ENCODE assay signal across 24 cellular contexts in the genomic region with DNA sequence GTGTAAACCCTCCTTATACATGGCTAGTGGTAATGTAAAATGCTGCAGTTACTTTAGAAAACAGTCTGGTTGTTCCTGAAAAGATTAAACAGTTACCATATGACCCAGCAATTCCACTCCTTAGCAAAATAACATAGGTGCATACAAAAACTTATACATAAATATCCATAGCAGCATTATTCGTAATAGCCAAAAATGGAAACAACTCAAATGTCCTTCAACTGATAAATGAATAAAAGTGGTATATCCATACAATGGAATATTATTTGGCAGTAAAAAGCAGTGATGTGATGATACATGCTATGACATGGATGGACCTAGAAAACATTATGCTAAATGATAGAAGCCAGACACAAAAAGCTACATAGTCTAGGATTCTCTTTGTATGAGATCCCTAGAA.
"Had no signal": no experiment of that assay in that cellular context is flagged by ENCODE, and none has a peak within 500 bp of the region (broad histone marks: within the 10 kb centered on the region; RNA-seq: fewer than 3 reads in every experiment).

No MANE protein-coding gene starts in this region.

- H3K27ac Mint-ChIP-seq: memory B cell; stimulated activated naive B cell treated with anti-CD40 and anti-IgM and Interleukin-4, amounts not matched to agents 10 μg/mL and 1 μg/mL and 100 μg/mL, for 72 hours; stimulated activated naive CD8-positive, alpha-beta T cell treated with anti-CD3 and anti-CD28 coated beads, Interleukin-15, Interleukin-2, amounts not matched to agents 100 ng/mL and 50 ng/mL, for 24 hours had no signal

- H3K4me2 ChIP-seq: hepatocyte had no signal

- H3K27me3 ChIP-seq: esophagus muscularis mucosa, foreskin keratinocyte, gastroesophageal sphincter, heart left ventricle, hepatocyte, pancreas, spleen, transverse colon, upper lobe of right lung, uterus had no signal

- H3K27me3 Mint-ChIP-seq: effector memory CD8-positive, alpha-beta T cell; memory B cell; stimulated activated naive B cell treated with anti-CD40 and anti-IgM and Interleukin-4, amounts not matched to agents 10 μg/mL and 1 μg/mL and 100 μg/mL, for 72 hours; stimulated activated naive CD8-positive, alpha-beta T cell treated with anti-CD3 and anti-CD28 coated beads, Interleukin-15, Interleukin-2, amounts not matched to agents 100 ng/mL and 50 ng/mL, for 24 hours had no signal

- H3K9me3 Mint-ChIP-seq: effector memory CD8-positive, alpha-beta T cell; memory B cell; natural killer cell; stimulated activated naive CD8-positive, alpha-beta T cell treated with anti-CD3 and anti-CD28 coated beads, Interleukin-15, Interleukin-2, amounts not matched to agents 100 ng/mL and 50 ng/mL, for 24 hours had no signal

- FAIRE-seq: kidney, pancreas had no signal

- H3K36me3 ChIP-seq: prostate gland, uterus had no signal

- DNase-seq: cortex of kidney; effector memory CD8-positive, alpha-beta T cell; foreskin keratinocyte; heart left ventricle; kidney; natural killer cell; pancreas; right cardiac atrium; spleen; stimulated activated CD4-positive, alpha-beta T cell treated with anti-CD3 and anti-CD28 coated beads, Interleukin-4, amount 100 ng/mL, for 4 hours; stimulated activated naive B cell treated with anti-CD40 and anti-IgM and Interleukin-4, amounts not matched to agents 10 μg/mL and 1 μg/mL and 100 μg/mL, for 72 hours; transverse colon; upper lobe of right lung; uterus had no signal

- H3K4me3 ChIP-seq: esophagus muscularis mucosa, gastroesophageal sphincter, heart left ventricle, hepatocyte, lung, pancreas, prostate gland, skin epidermis, spleen, thoracic aorta, transverse colon, upper lobe of right lung, uterus had no signal

- H3K27ac ChIP-seq: esophagus muscularis mucosa, foreskin keratinocyte, gastroesophageal sphincter, heart left ventricle, hepatocyte, pancreas, prostate gland, skin epidermis, thoracic aorta, transverse colon, upper lobe of right lung, uterus had no signal

- H3K4me1 ChIP-seq: esophagus muscularis mucosa, foreskin keratinocyte, gastroesophageal sphincter, prostate gland, transverse colon, upper lobe of right lung, uterus had no signal

- H3K9me3 ChIP-seq: esophagus muscularis mucosa, gastroesophageal sphincter, heart left ventricle, pancreas, prostate gland, spleen, thoracic aorta, transverse colon, upper lobe of right lung, uterus had no signal

- H3K4me3 Mint-ChIP-seq: effector memory CD8-positive, alpha-beta T cell; memory B cell; natural killer cell; stimulated activated naive B cell treated with anti-CD40 and anti-IgM and Interleukin-4, amounts not matched to agents 10 μg/mL and 1 μg/mL and 100 μg/mL, for 72 hours; stimulated activated naive CD8-positive, alpha-beta T cell treated with anti-CD3 and anti-CD28 coated beads, Interleukin-15, Interleukin-2, amounts not matched to agents 100 ng/mL and 50 ng/mL, for 24 hours had no signal

- ATAC-seq: effector memory CD8-positive, alpha-beta T cell; foreskin keratinocyte; gastroesophageal sphincter; heart left ventricle; left lobe of liver; natural killer cell; pancreas; right cardiac atrium; stimulated activated naive B cell treated with anti-CD40 and anti-IgM and Interleukin-4, amounts not matched to agents 10 μg/mL and 1 μg/mL and 100 μg/mL, for 72 hours; upper lobe of right lung had no signal

- H3K36me3 Mint-ChIP-seq: natural killer cell had no signal

- H3K4me1 Mint-ChIP-seq: memory B cell; stimulated activated naive B cell treated with anti-CD40 and anti-IgM and Interleukin-4, amounts not matched to agents 10 μg/mL and 1 μg/mL and 100 μg/mL, for 72 hours had no signal
